ENCODE assay signal across 1 cellular context in genomic region chr11:86743223-86744118, GRCh38.
TF ChIP-seq lines count a peak whose summit lies in the region.

No MANE protein-coding gene starts in this region.

TF ChIP-seq in SK-N-SH, 30 proteins besides CTCF, POLR2A, EP300 and RAD21 (continued from another document):
- TF ChIP-seq REST (IDR thresholded peaks at IDR 0.05; ENCODE audit: low read depth, low read length) (peak; percentile 60), RFX5 (IDR thresholded peaks at IDR 0.05; ENCODE audit: low read length) (peak; percentile 95), CHD2 (IDR thresholded peaks at IDR 0.05; ENCODE audit: low read length, partially characterized antibody) (no peak), MAX (IDR thresholded peaks at IDR 0.05; ENCODE audit: low read depth) (peak; percentile 35; the same call in 1 of the 2 replicates), NFIC (IDR thresholded peaks at IDR 0.05; ENCODE audit: borderline replicate concordance) (peak; percentile 78), SMC3 (IDR thresholded peaks at IDR 0.05; ENCODE audit: low read depth, low read length) (no peak), USF1 (IDR thresholded peaks at IDR 0.05; ENCODE audit: borderline replicate concordance, low read depth) (no peak), ZBTB33 (IDR thresholded peaks at IDR 0.05; ENCODE audit: borderline replicate concordance, low read depth) (peak; percentile 63), GABPA (IDR thresholded peaks at IDR 0.05; ENCODE audit: low read depth) (0 out of 2 replicates have a peak, but pooled peaks have one; percentile 17), PBX3 (IDR thresholded peaks at IDR 0.05) (peak; percentile 94), FOXJ3 (CRISPR knock-in tag; IDR thresholded peaks at IDR 0.05) (no peak), TEAD4 (IDR thresholded peaks at IDR 0.05; ENCODE audit: borderline replicate concordance, insufficient read depth) (peak; percentile 79), TAF1 (IDR thresholded peaks at IDR 0.05; ENCODE audit: borderline replicate concordance, low read depth, low read length) (peak; percentile 20; the same call in 1 of the 2 replicates), MEF2A (IDR thresholded peaks at IDR 0.05; ENCODE audit: borderline replicate concordance, low read depth) (peak; percentile 63), POLR2AphosphoS5 (IDR thresholded peaks at IDR 0.05; ENCODE audit: low read depth, low read length) (peak; percentile 77; the same call in 1 of the 2 replicates)
